ENCODE assay signal across 8 cellular contexts in genomic region chr19:5977785-5978605, GRCh38. TPM values are rescaled to one million over a fixed set of nuclear protein-coding genes. Genes with fewer than 3 reads are reported as not detected.
A peak's percentile ranks its signal among the peaks of the same experiment; 100 is the strongest.
DNase-seq lines count a peak whose midpoint lies in the region; ATAC-seq and TF ChIP-seq lines count a peak whose summit lies in the region.

TSS of gene RANBP3 (minus strand) at chr19:5978140. CDS start at chr19:5978082, 58 bp downstream.

- H3K4me1 ChIP-seq in ascending aorta (peaks cover 18 to 35% of the 10 kb centered on the region in 2 donors), right cardiac atrium (ENCODE audit: control insufficient read depth, insufficient read depth, low read length) (peaks cover 8% of the 10 kb centered on the region), vagina (peaks cover 58% of the 10 kb centered on the region)

- WGBS in right cardiac atrium = under 1% methylated on average over 88 of the region's 88 CpGs

- peak in 1 of 2 donors; percentile 56 for TF ChIP-seq POLR2A in vagina (IDR thresholded peaks at IDR 0.05)

- ATAC-seq in GM18499 (IDR thresholded peaks at IDR 0.05; ENCODE audit: insufficient read depth, unreplicated experiment) (peak; percentile 63), HG02943 (IDR thresholded peaks at IDR 0.05; ENCODE audit: low read depth, unreplicated experiment) (peak; percentile 68), right cardiac atrium (peak; percentile 97 to 98)

- H3K9me3 ChIP-seq in ascending aorta (no peaks in the 10 kb centered on the region), right cardiac atrium (ENCODE audit: control insufficient read depth, low read length) (no peaks in the 10 kb centered on the region), vagina (no peaks in the 10 kb centered on the region)

- no peak for TF ChIP-seq CTCF in ascending aorta (IDR thresholded peaks at IDR 0.05)
- peak in 1 of 3 experiments; percentile 11 for TF ChIP-seq CTCF in vagina (IDR thresholded peaks at IDR 0.05)

- peak; percentile 68 for DNase-seq in NCI-H187 treated with DMSO at 0.1 percent for 48 hours (lab: John Stamatoyannopoulos, UW)
- DNase-seq in ascending aorta (ENCODE audit: low spot score in 2 of 2) = peak; percentile 95 to 99
- peak; percentile 99 to 100 (median 100) for DNase-seq in right cardiac atrium
- DNase-seq in putamen (ENCODE audit: low spot score) = peak; percentile 99
- DNase-seq in vagina (ENCODE audit: extremely low spot score in 2 of 2) = peak; percentile 97 to 98

- intact Hi-C loops in T-helper 2 cell treated with Interferon-gamma antibody and Interleukin-4, amounts not matched to agents 100 ng/mL and 5 ng/mL, for 36 hours (cut with micrococcal nuclease) = loop anchor here (1.0 to 5.0 kb wide), 4 partner anchors 74 to 384 kb away; partner anchors contain the start of genes CLPP, DUS3L and VMAC
- intact Hi-C loops in ascending aorta (cut with DNase I) = loop anchor here (2.0 to 5.0 kb wide), 3 partner anchors 73 to 395 kb away; partner anchors contain the start of genes ALKBH7, RFX2 and VMAC
- intact Hi-C loops in right cardiac atrium (cut with DNase I) = no loop called here
- intact Hi-C loops in vagina (cut with DNase I) = no loop called here

- H3K4me3 ChIP-seq in ascending aorta = peak within 1 kb of the TSS; percentile 84 to 97
- H3K4me3 ChIP-seq in right cardiac atrium (ENCODE audit: low read length) = peak within 1 kb of the TSS; percentile 93
- peak within 1 kb of the TSS; percentile 93 to 94 for H3K4me3 ChIP-seq in vagina

- H3K27me3 ChIP-seq in ascending aorta (no peaks in the 10 kb centered on the region), right cardiac atrium (ENCODE audit: control insufficient read depth, insufficient read depth) (no peaks in the 10 kb centered on the region), vagina (no peaks in the 10 kb centered on the region)

- peaks cover 0 to 8% of the 10 kb centered on the region in 2 donors for H3K36me3 ChIP-seq in ascending aorta
- no peaks in the 10 kb centered on the region for H3K36me3 ChIP-seq in vagina

- H3K27ac ChIP-seq in ascending aorta (peak within 1 kb of the TSS; percentile 87 to 96), right cardiac atrium (ENCODE audit: low read length) (peak within 1 kb of the TSS; percentile 74), vagina (peak within 1 kb of the TSS; percentile 91)

RNA-seq across cellular contexts. Expression of gene RANBP3, which starts in this region (rescaled TPM):
- 91.8 and 95.5 TPM in 2 replicates for total RNA-seq in T-helper 2 cell treated with Interferon-gamma antibody and Interleukin-4, amounts not matched to agents 100 ng/mL and 5 ng/mL, for 36 hours
- 48.0 TPM for total RNA-seq in ascending aorta
- total RNA-seq in right cardiac atrium = 10 to 100 TPM; 54.8 to 73.8 (median 67.7) TPM
- 49.6 TPM for polyA plus RNA-seq in right cardiac atrium
- total RNA-seq in vagina = 110 TPM

Comparison
In these comparisons a context has a peak if more than half of its experiments do, and no peak if none do; other contexts are left out.
1. Peak in every context shown above with its lines: DNase-seq, ATAC-seq, H3K4me3 ChIP-seq and H3K27ac ChIP-seq.
2. intact Hi-C loops: an anchor here in T-helper 2 cell treated with Interferon-gamma antibody and Interleukin-4, amounts not matched to agents 100 ng/mL and 5 ng/mL, for 36 hours (1.0 to 5.0 kb wide) and ascending aorta (2.0 to 5.0 kb wide); none called in right cardiac atrium and vagina.